ENCODE assay signal across 13 cellular contexts in the genomic region with DNA sequence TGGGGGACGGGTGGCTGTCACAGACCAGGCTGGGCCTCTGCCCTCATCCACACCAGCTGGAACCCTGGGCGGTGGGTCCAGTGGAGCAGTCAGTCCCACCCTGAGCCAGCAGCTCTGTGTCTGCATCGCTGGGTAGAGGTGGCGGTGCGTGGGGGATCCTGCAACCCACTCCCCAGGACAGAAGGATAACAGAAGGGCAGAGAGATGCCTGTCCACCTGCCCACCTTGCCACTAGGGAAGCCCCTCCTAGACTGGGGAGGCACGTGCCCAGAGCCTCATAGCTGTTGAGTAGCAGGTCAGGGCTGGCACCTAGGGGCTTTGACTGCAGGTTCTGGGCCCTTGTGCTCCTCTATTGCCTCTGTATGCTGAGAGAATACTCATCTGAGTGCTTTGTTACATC. TPM values are rescaled to one million over a fixed set of nuclear protein-coding genes. Genes with fewer than 3 reads are reported as not detected.
DNase-seq lines count a peak whose midpoint lies in the region; ATAC-seq and TF ChIP-seq lines count a peak whose summit lies in the region.
"Had no signal": no experiment of that assay in that cellular context is flagged by ENCODE, and none has a peak within 500 bp of the region (broad histone marks: within the 10 kb centered on the region; RNA-seq: fewer than 3 reads in every experiment).

No MANE protein-coding gene starts in this region.

- no peak for TF ChIP-seq POLR2A in gastroesophageal sphincter (IDR thresholded peaks at IDR 0.05)

- no peak for TF ChIP-seq EP300 in gastroesophageal sphincter (IDR thresholded peaks at IDR 0.05)

- peaks cover 0 to 22% of the 10 kb centered on the region in 2 donors for H3K36me3 ChIP-seq in gastroesophageal sphincter
- H3K36me3 ChIP-seq in neuron (ENCODE audit: insufficient read depth, low read length), result no peaks in the 10 kb centered on the region
- no peaks in the 10 kb centered on the region for H3K36me3 ChIP-seq in urinary bladder (ENCODE audit: insufficient read depth)

- no peak for TF ChIP-seq CTCF in gastroesophageal sphincter (IDR thresholded peaks at IDR 0.05)

- no peaks in the 10 kb centered on the region for H3K9me3 ChIP-seq in gastroesophageal sphincter
- no peaks in the 10 kb centered on the region for H3K9me3 ChIP-seq in neuron (ENCODE audit: low read length)

- peak; percentile 63 for DNase-seq in DMS53 (lab: John Stamatoyannopoulos, UW)
- no peak for DNase-seq in DMS53 treated with DMSO at 0.1 percent for 48 hours (lab: John Stamatoyannopoulos, UW; ENCODE audit: unreplicated experiment)
- DNase-seq in hippocampal formation (lab: John Stamatoyannopoulos, UW), result no peak
- DNase-seq in RPMI8226, result no peak
- DNase-seq in SIG-M5 (lab: John Stamatoyannopoulos, UW), result no peak
- DNase-seq: activated CD4-positive, CD25-positive, alpha-beta regulatory T cell; H7; NCI-H1105 treated with DMSO at 0.1 percent for 48 hours; stimulated activated CD4-positive, alpha-beta T cell treated with anti-CD3 and anti-CD28 coated beads, Interleukin-4, amount 100 ng/mL, for 1 hour; stimulated activated naive CD4-positive, alpha-beta T cell had no signal

- H3K27me3 ChIP-seq in gastroesophageal sphincter, result no peaks in the 10 kb centered on the region
- peaks cover 13% of the 10 kb centered on the region for H3K27me3 ChIP-seq in neuron (ENCODE audit: insufficient read depth, low read length)

- no peak overlapping the region for H2AFZ ChIP-seq in neuron (ENCODE audit: low read depth, low read length)

- peaks cover 0 to 93% (median 41%) of the 10 kb centered on the region in 3 donors for H3K4me1 ChIP-seq in gastroesophageal sphincter
- peaks cover 19% of the 10 kb centered on the region for H3K4me1 ChIP-seq in neuron (ENCODE audit: insufficient read depth, low read length)
- H3K4me1 ChIP-seq in urinary bladder (ENCODE audit: insufficient read depth), result peaks cover 6% of the 10 kb centered on the region

- H3K4me3 ChIP-seq in gastroesophageal sphincter, result peak overlapping the region; percentile 82 to 83
- peak overlapping the region; percentile 60 for H3K4me3 ChIP-seq in neuron (ENCODE audit: low read length)
- H3K4me3 ChIP-seq in urinary bladder (ENCODE audit: low read depth, low read length), result peak overlapping the region; percentile 78

- no peak for ATAC-seq in gastroesophageal sphincter

- H3K27ac ChIP-seq in gastroesophageal sphincter (peak overlapping the region in 2 of 4 donors; percentile 83 to 89), urinary bladder (ENCODE audit: low read depth) (no peak overlapping the region)

- WGBS in gastroesophageal sphincter (ENCODE audit: low coverage in 1 of 2), 2 donors, result no CpG with 5 or more reads among the region's 6 CpGs
- 74% methylated on average over 6 of the region's 6 CpGs for WGBS in urinary bladder

RNA-seq across cellular contexts. Expression of a gene that starts 2.4 kb away (rescaled TPM):
- total RNA-seq in gastroesophageal sphincter (10 to 100 TPM; 34.5 to 79.5 (median 59.6) TPM), urinary bladder (18.3 TPM)
- polyA plus RNA-seq in urinary bladder, result 49.2 TPM
